ENCODE assay signal across 1 cellular context in genomic region chr3:46845860-46846623, GRCh38.
A peak's percentile ranks its signal among the peaks of the same experiment; 100 is the strongest.
TF ChIP-seq lines count a peak whose summit lies in the region.

No MANE protein-coding gene starts in this region.

TF ChIP-seq in K562, 482 proteins besides CTCF, POLR2A, EP300 and RAD21 (continued from another document and continues in another):
- no peak for TF ChIP-seq ZNF518B (CRISPR knock-in tag; IDR thresholded peaks at IDR 0.05)
- TF ChIP-seq HSF4 (CRISPR knock-in tag; IDR thresholded peaks at IDR 0.05; ENCODE audit: borderline replicate concordance), result no peak
- TF ChIP-seq E2F4 (CRISPR knock-in tag; IDR thresholded peaks at IDR 0.05; ENCODE audit: low read depth), result peak; percentile 47; the same call in 1 of the 2 replicates
- no peak for TF ChIP-seq THAP12 (CRISPR knock-in tag; IDR thresholded peaks at IDR 0.05)
- TF ChIP-seq, protein P1, sequence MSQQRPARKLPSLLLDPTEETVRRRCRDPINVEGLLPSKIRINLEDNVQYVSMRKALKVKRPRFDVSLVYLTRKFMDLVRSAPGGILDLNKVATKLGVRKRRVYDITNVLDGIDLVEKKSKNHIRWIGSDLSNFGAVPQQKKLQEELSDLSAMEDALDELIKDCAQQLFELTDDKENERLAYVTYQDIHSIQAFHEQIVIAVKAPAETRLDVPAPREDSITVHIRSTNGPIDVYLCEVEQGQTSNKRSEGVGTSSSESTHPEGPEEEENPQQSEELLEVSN (IDR thresholded peaks at IDR 0.05; ENCODE audit: borderline replicate concordance in 1 of 2, extremely low read depth in 1 of 2, insufficient read depth in 1 of 2, insufficient read length in 1 of 2, low read depth in 1 of 2, low read length in 1 of 2, poor library complexity in 1 of 2, severe bottlenecking in 1 of 2), result peak; percentile 51 to 81
- TF ChIP-seq, protein P2, sequence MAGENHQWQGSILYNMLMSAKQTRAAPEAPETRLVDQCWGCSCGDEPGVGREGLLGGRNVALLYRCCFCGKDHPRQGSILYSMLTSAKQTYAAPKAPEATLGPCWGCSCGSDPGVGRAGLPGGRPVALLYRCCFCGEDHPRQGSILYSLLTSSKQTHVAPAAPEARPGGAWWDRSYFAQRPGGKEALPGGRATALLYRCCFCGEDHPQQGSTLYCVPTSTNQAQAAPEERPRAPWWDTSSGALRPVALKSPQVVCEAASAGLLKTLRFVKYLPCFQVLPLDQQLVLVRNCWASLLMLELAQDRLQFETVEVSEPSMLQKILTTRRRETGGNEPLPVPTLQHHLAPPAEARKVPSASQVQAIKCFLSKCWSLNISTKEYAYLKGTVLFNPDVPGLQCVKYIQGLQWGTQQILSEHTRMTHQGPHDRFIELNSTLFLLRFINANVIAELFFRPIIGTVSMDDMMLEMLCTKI (IDR thresholded peaks at IDR 0.05; ENCODE audit: partially characterized antibody), result no peak
- TF ChIP-seq BRD9 (IDR thresholded peaks at IDR 0.05; ENCODE audit: low read depth, partially characterized antibody), result no peak
- no peak for TF ChIP-seq ZNF639 (CRISPR knock-in tag; conservative IDR thresholded peaks at IDR 0.05 in 1 of 2, IDR thresholded peaks at IDR 0.05 in 1 of 2)
- peak; percentile 64; the same call in 1 of the 2 replicates for TF ChIP-seq AFF4 (CRISPR knock-in tag; IDR thresholded peaks at IDR 0.05)
- no peak for TF ChIP-seq TBL1XR1 (IDR thresholded peaks at IDR 0.05; ENCODE audit: low read length in 2 of 2)
- TF ChIP-seq, protein P3, sequence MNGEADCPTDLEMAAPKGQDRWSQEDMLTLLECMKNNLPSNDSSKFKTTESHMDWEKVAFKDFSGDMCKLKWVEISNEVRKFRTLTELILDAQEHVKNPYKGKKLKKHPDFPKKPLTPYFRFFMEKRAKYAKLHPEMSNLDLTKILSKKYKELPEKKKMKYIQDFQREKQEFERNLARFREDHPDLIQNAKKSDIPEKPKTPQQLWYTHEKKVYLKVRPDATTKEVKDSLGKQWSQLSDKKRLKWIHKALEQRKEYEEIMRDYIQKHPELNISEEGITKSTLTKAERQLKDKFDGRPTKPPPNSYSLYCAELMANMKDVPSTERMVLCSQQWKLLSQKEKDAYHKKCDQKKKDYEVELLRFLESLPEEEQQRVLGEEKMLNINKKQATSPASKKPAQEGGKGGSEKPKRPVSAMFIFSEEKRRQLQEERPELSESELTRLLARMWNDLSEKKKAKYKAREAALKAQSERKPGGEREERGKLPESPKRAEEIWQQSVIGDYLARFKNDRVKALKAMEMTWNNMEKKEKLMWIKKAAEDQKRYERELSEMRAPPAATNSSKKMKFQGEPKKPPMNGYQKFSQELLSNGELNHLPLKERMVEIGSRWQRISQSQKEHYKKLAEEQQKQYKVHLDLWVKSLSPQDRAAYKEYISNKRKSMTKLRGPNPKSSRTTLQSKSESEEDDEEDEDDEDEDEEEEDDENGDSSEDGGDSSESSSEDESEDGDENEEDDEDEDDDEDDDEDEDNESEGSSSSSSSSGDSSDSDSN (IDR thresholded peaks at IDR 0.05; ENCODE audit: borderline replicate concordance in 1 of 2, low read depth in 2 of 2, low read length in 2 of 2), result peak; percentile 50 to 74; a peak in 2 of 4 replicates
- TF ChIP-seq, protein P4, sequence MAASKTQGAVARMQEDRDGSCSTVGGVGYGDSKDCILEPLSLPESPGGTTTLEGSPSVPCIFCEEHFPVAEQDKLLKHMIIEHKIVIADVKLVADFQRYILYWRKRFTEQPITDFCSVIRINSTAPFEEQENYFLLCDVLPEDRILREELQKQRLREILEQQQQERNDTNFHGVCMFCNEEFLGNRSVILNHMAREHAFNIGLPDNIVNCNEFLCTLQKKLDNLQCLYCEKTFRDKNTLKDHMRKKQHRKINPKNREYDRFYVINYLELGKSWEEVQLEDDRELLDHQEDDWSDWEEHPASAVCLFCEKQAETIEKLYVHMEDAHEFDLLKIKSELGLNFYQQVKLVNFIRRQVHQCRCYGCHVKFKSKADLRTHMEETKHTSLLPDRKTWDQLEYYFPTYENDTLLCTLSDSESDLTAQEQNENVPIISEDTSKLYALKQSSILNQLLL (CRISPR knock-in tag; IDR thresholded peaks at IDR 0.05; ENCODE audit: borderline replicate concordance), result no peak
- peak; percentile 24; the same call in 1 of the 2 replicates for TF ChIP-seq RB1 (IDR thresholded peaks at IDR 0.05; ENCODE audit: low read depth)
- TF ChIP-seq, protein P5, sequence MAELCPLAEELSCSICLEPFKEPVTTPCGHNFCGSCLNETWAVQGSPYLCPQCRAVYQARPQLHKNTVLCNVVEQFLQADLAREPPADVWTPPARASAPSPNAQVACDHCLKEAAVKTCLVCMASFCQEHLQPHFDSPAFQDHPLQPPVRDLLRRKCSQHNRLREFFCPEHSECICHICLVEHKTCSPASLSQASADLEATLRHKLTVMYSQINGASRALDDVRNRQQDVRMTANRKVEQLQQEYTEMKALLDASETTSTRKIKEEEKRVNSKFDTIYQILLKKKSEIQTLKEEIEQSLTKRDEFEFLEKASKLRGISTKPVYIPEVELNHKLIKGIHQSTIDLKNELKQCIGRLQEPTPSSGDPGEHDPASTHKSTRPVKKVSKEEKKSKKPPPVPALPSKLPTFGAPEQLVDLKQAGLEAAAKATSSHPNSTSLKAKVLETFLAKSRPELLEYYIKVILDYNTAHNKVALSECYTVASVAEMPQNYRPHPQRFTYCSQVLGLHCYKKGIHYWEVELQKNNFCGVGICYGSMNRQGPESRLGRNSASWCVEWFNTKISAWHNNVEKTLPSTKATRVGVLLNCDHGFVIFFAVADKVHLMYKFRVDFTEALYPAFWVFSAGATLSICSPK (IDR thresholded peaks at IDR 0.05; ENCODE audit: borderline replicate concordance), result no peak
- no peak for TF ChIP-seq NCOA2 (IDR thresholded peaks at IDR 0.05; ENCODE audit: partially characterized antibody in 2 of 2)
- TF ChIP-seq PHF20 (IDR thresholded peaks at IDR 0.05; ENCODE audit: partially characterized antibody), result no peak
- TF ChIP-seq BCOR (IDR thresholded peaks at IDR 0.05), result no peak
- no peak for TF ChIP-seq RBBP5 (IDR thresholded peaks at IDR 0.05; ENCODE audit: borderline replicate concordance, insufficient read depth, low read length, poor library complexity, severe bottlenecking)
- TF ChIP-seq ZNF239 (CRISPR knock-in tag; IDR thresholded peaks at IDR 0.05), result no peak
- no peak for TF ChIP-seq ZBED1 (IDR thresholded peaks at IDR 0.05)
- TF ChIP-seq TBP (optimal IDR thresholded peaks at IDR 0.05; ENCODE audit: low read depth, low read length), result peak; percentile 14
- TF ChIP-seq SMARCA4 (IDR thresholded peaks at IDR 0.05), result no peak
- no peak for TF ChIP-seq ILF3 (IDR thresholded peaks at IDR 0.05; ENCODE audit: borderline replicate concordance)
- no peak; the same call in 1 of the 2 replicates for TF ChIP-seq ATF3 (IDR thresholded peaks at IDR 0.05)
- peak; percentile 40; the same call in 1 of the 2 replicates for TF ChIP-seq ATF3 (CRISPR knock-in tag; conservative IDR thresholded peaks at IDR 0.05)
- TF ChIP-seq STAG1 (CRISPR knock-in tag; IDR thresholded peaks at IDR 0.05; ENCODE audit: borderline replicate concordance), result no peak
- TF ChIP-seq ARNT (IDR thresholded peaks at IDR 0.05), result no peak
- peak; percentile 62 for TF ChIP-seq POLR2G (IDR thresholded peaks at IDR 0.05; ENCODE audit: low read depth, low read length)
